16 cellular contexts compared by ENCODE assay signal in the genomic region with DNA sequence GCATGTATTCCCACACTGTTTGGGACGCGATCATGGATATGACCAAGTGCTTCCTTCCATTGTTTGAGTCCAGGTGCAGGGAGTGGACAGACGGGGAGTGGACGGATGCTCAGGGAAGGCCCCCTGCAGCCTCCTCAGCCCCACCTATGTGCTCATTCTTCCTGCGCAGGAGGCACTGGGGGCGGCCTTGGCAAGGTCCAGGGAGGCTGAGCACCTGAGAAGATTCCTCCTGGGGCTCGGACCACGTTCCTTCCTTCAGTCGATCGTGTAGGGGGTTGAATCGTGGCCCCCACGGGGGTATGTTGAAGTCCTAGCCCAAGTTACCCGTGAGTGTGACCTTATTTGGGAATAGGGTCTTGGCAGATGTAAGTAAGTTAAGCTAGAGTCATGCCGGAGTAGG.
DNase-seq lines count a peak whose midpoint lies in the region; ATAC-seq and TF ChIP-seq lines count a peak whose summit lies in the region.
"Had no signal": no experiment of that assay in that cellular context is flagged by ENCODE, and none has a peak within 500 bp of the region (broad histone marks: within the 10 kb centered on the region; RNA-seq: fewer than 3 reads in every experiment).

No MANE protein-coding gene starts in this region.

- H3K4me2 ChIP-seq in BLaER1, result 0 out of 2 replicates have a peak overlapping the region, but pooled peaks have one; percentile 53

- no peaks in the 10 kb centered on the region for H4K20me1 ChIP-seq in BLaER1

- H3K27ac ChIP-seq in BLaER1 (peak overlapping the region; percentile 40; the same call in 1 of the 2 replicates), coronary artery (no peak overlapping the region)
- H3K27ac ChIP-seq: C4-2B, HL-60 had no signal

- no peaks in the 10 kb centered on the region for H3K9me3 ChIP-seq in BLaER1

- H3K4me1 Mint-ChIP-seq in natural killer cell, result no peaks in the 10 kb centered on the region
- H3K4me1 Mint-ChIP-seq: B cell had no signal

- H3K27me3 Mint-ChIP-seq in natural killer cell (ENCODE audit: low read depth in 2 of 2), result no peaks in the 10 kb centered on the region
- H3K27me3 Mint-ChIP-seq: CD4-positive, alpha-beta memory T cell had no signal

- intact Hi-C loops in posterior vena cava (cut with DNase I) (no loop called here), natural killer cell (cut with micrococcal nuclease) (no loop called here)

- H3K27me3 ChIP-seq in BLaER1, result no peaks in the 10 kb centered on the region

- ATAC-seq in left lobe of liver (no peak), GM19452 (IDR thresholded peaks at IDR 0.05; ENCODE audit: unreplicated experiment) (no peak), HG02623 (IDR thresholded peaks at IDR 0.05; ENCODE audit: unreplicated experiment) (no peak), natural killer cell (no peak)

- no peak overlapping the region for H3K27ac Mint-ChIP-seq in natural killer cell
- H3K27ac Mint-ChIP-seq: B cell; CD4-positive, alpha-beta memory T cell; HFFc6 had no signal

- H3K4me3 Mint-ChIP-seq in natural killer cell, result no peak overlapping the region
- H3K4me3 Mint-ChIP-seq: B cell; CD4-positive, alpha-beta memory T cell; HFFc6 had no signal

- peaks cover 48% of the 10 kb centered on the region for H3K4me1 ChIP-seq in BLaER1

- H3K4me3 ChIP-seq in BLaER1 (no peak overlapping the region), coronary artery (no peak overlapping the region)

- no peaks in the 10 kb centered on the region for H3K36me3 Mint-ChIP-seq in natural killer cell
- H3K36me3 Mint-ChIP-seq: CD4-positive, alpha-beta memory T cell had no signal

- TF ChIP-seq CTCF in coronary artery (IDR thresholded peaks at IDR 0.05), result no peak
- no peak for TF ChIP-seq CTCF in natural killer cell (IDR thresholded peaks at IDR 0.05)

- no peak overlapping the region for H3K9ac ChIP-seq in BLaER1

- DNase-seq in coronary artery (ENCODE audit: low spot score), result peak; percentile 49
- peak; percentile 39 for DNase-seq in left lobe of liver (ENCODE audit: low spot score)
- peak; percentile 73 for DNase-seq in posterior vena cava (ENCODE audit: low spot score)
- no peak for DNase-seq in natural killer cell
- DNase-seq: CD4-positive, alpha-beta memory T cell; DMS153; DMS79 treated with DMSO at 0.1 percent for 48 hours; EL; HCEC 1CT; HFFc6 had no signal

- no peaks in the 10 kb centered on the region for H3K36me3 ChIP-seq in BLaER1

- no peaks in the 10 kb centered on the region for H3K9me3 Mint-ChIP-seq in natural killer cell
- H3K9me3 Mint-ChIP-seq: HFFc6 had no signal
